Comparison of ENCODE assay signal across 20 cellular contexts in genomic region chr2:117378653-117379052, GRCh38.
A peak's percentile ranks its signal among the peaks of the same experiment; 100 is the strongest.
DNase-seq lines count a peak whose midpoint lies in the region; ATAC-seq and TF ChIP-seq lines count a peak whose summit lies in the region.
"Had no signal": no experiment of that assay in that cellular context is flagged by ENCODE, and none has a peak within 500 bp of the region (broad histone marks: within the 10 kb centered on the region; RNA-seq: fewer than 3 reads in every experiment).

No MANE protein-coding gene starts in this region.

- no peak overlapping the region for H3K9ac ChIP-seq in mesenchymal stem cell (ENCODE audit: low read length)
- H3K9ac ChIP-seq: parathyroid adenoma had no signal

- no peak overlapping the region for H3K4me3 Mint-ChIP-seq in MCF 10A (ENCODE audit: unreplicated experiment)
- H3K4me3 Mint-ChIP-seq: activated CD4-positive, alpha-beta T cell treated with anti-CD3 and anti-CD28 coated beads for 36 hours had no signal

- H4K8ac ChIP-seq in mesenchymal stem cell (ENCODE audit: low read length) = no peak overlapping the region

- no peaks in the 10 kb centered on the region for H3K27me3 ChIP-seq in mesenchymal stem cell (ENCODE audit: control insufficient read depth in 1 of 2, insufficient read depth in 1 of 2, low read length in 2 of 2)
- H3K27me3 ChIP-seq: heart right ventricle, spleen, vagina had no signal

- no peak overlapping the region for H3K23ac ChIP-seq in mesenchymal stem cell (ENCODE audit: low read length in 2 of 2)

- H2BK5ac ChIP-seq in mesenchymal stem cell (ENCODE audit: low read depth, low read length, poor library complexity, severe bottlenecking) = no peak overlapping the region

- H3K79me1 ChIP-seq in mesenchymal stem cell (replicated peaks; ENCODE audit: low read length, poor library complexity, severe bottlenecking) = no peaks in the 10 kb centered on the region

- CTCF ChIA-PET in MCF 10A (lab: Yijun Ruan, JAX) = no interaction called here

- DNase-seq in left colon = no peak
- DNase-seq in mesenchymal stem cell = no peak
- no peak for DNase-seq in MCF 10A (ENCODE audit: unreplicated experiment)
- DNase-seq in DMS153 (lab: John Stamatoyannopoulos, UW) = no peak
- DNase-seq: activated CD4-positive, alpha-beta T cell treated with anti-CD3 and anti-CD28 coated beads for 36 hours; activated naive CD4-positive, alpha-beta T cell treated with anti-CD3 and anti-CD28 coated beads, Interleukin-2, amount 50 U/mL, for 16 hours; DMS 273 treated with DMSO at 0.1 percent for 48 hours; erythroblast; heart right ventricle; NCI-H1092 treated with DMSO at 0.1 percent for 48 hours; NCI-H2171; SHP77 treated with DMSO at 0.1 percent for 48 hours; spleen; stimulated activated naive CD8-positive, alpha-beta T cell treated with anti-CD3 and anti-CD28 coated beads, Interleukin-15, Interleukin-2, amounts not matched to agents 100 U/mL and 50 U/mL, for 24 hours had no signal

- no peak for TF ChIP-seq CTCF in MCF 10A (IDR thresholded peaks at IDR 0.05; ENCODE audit: unreplicated experiment)

- no peak overlapping the region for H2AK5ac ChIP-seq in mesenchymal stem cell (ENCODE audit: low read length, severe bottlenecking)

- H3K27ac Mint-ChIP-seq in MCF 10A (ENCODE audit: low read depth, unreplicated experiment) = no peak overlapping the region
- H3K27ac Mint-ChIP-seq: activated CD4-positive, alpha-beta T cell treated with anti-CD3 and anti-CD28 coated beads for 36 hours had no signal

- H3K36me3 ChIP-seq in mesenchymal stem cell (ENCODE audit: control insufficient read depth in 1 of 2, insufficient read depth in 2 of 2, low read depth in 1 of 2, low read length in 2 of 2) = no peaks in the 10 kb centered on the region
- H3K36me3 ChIP-seq: heart right ventricle, spleen, vagina had no signal

- H4K91ac ChIP-seq in mesenchymal stem cell (ENCODE audit: low read length) = no peak overlapping the region

- no peak overlapping the region for H2BK15ac ChIP-seq in mesenchymal stem cell (ENCODE audit: low read depth, poor library complexity, severe bottlenecking)

- no peak overlapping the region for H3K4ac ChIP-seq in mesenchymal stem cell (ENCODE audit: low read depth in 1 of 2, low read length in 2 of 2)

- no peaks in the 10 kb centered on the region for H3K9me3 Mint-ChIP-seq in MCF 10A (ENCODE audit: unreplicated experiment)

- no peaks in the 10 kb centered on the region for H3K4me1 Mint-ChIP-seq in MCF 10A (ENCODE audit: insufficient read depth, unreplicated experiment)
- H3K4me1 Mint-ChIP-seq: activated CD4-positive, alpha-beta T cell treated with anti-CD3 and anti-CD28 coated beads for 36 hours had no signal

- H3K27ac ChIP-seq in mesenchymal stem cell (ENCODE audit: low read length, poor library complexity, severe bottlenecking) = no peak overlapping the region
- H3K27ac ChIP-seq: heart right ventricle, parathyroid adenoma, spleen, vagina had no signal

- no peak overlapping the region for H2BK12ac ChIP-seq in mesenchymal stem cell (ENCODE audit: low read length in 2 of 2)

- peaks cover 1% of the 10 kb centered on the region for H3K9me3 ChIP-seq in mesenchymal stem cell (ENCODE audit: control insufficient read depth, low read length)
- H3K9me3 ChIP-seq: vagina had no signal

- no peak overlapping the region for H3K18ac ChIP-seq in mesenchymal stem cell (ENCODE audit: low read depth in 1 of 2, low read length in 2 of 2)

- no peak overlapping the region for H2AFZ ChIP-seq in mesenchymal stem cell (ENCODE audit: low read depth, low read length)
- H2AFZ ChIP-seq: parathyroid adenoma had no signal

- no peak overlapping the region for H3K14ac ChIP-seq in mesenchymal stem cell (ENCODE audit: low read length in 2 of 2)

- H3K4me3 ChIP-seq in mesenchymal stem cell (ENCODE audit: insufficient read depth in 1 of 2, low read depth in 1 of 2, low read length in 2 of 2) = no peak overlapping the region
- H3K4me3 ChIP-seq: heart right ventricle, spleen, vagina had no signal

- H3K36me3 Mint-ChIP-seq in MCF 10A (ENCODE audit: insufficient read depth, unreplicated experiment) = no peaks in the 10 kb centered on the region

- H2BK120ac ChIP-seq in mesenchymal stem cell (ENCODE audit: low read depth, low read length) = no peak overlapping the region

- H3K27me3 Mint-ChIP-seq in MCF 10A (ENCODE audit: insufficient read depth, unreplicated experiment) = no peaks in the 10 kb centered on the region
- H3K27me3 Mint-ChIP-seq: activated CD4-positive, alpha-beta T cell treated with anti-CD3 and anti-CD28 coated beads for 36 hours had no signal

- POLR2A ChIA-PET in MCF 10A (lab: Yijun Ruan, JAX) = no interaction called here

- BruUV-seq in MCF 10A (replicated peaks; lab: Mats Ljungman, UMichigan) = no TSS peak

- intact Hi-C loops in left colon (cut with DNase I, micrococcal nuclease) (no loop called here), MCF 10A (cut with micrococcal nuclease) (no loop called here)

- no peak overlapping the region for H3K4me2 ChIP-seq in mesenchymal stem cell (ENCODE audit: low read length, poor library complexity, severe bottlenecking)

- H3K4me1 ChIP-seq in mesenchymal stem cell (ENCODE audit: control insufficient read depth, insufficient read depth, low read depth, low read length) = no peaks in the 10 kb centered on the region
- H3K4me1 ChIP-seq: heart right ventricle, parathyroid adenoma, spleen, vagina had no signal

- WGBS in mesenchymal stem cell = no CpG with 5 or more reads among the region's 4 CpGs

- ATAC-seq in GM19023 (IDR thresholded peaks at IDR 0.05; ENCODE audit: unreplicated experiment) (peak; percentile 79), HG02588 (IDR thresholded peaks at IDR 0.05; ENCODE audit: unreplicated experiment) (peak; percentile 83), HG03196 (IDR thresholded peaks at IDR 0.05; ENCODE audit: unreplicated experiment) (peak; percentile 93), left colon (peak; percentile 99), esophagus mucosa (no peak)
- ATAC-seq: activated CD4-positive, alpha-beta T cell treated with anti-CD3 and anti-CD28 coated beads for 36 hours; heart right ventricle; stimulated activated naive CD8-positive, alpha-beta T cell treated with anti-CD3 and anti-CD28 coated beads, Interleukin-15, Interleukin-2, amounts not matched to agents 100 U/mL and 50 U/mL, for 24 hours had no signal
